Comparison of ENCODE assay signal across 8 cellular contexts in the genomic region with DNA sequence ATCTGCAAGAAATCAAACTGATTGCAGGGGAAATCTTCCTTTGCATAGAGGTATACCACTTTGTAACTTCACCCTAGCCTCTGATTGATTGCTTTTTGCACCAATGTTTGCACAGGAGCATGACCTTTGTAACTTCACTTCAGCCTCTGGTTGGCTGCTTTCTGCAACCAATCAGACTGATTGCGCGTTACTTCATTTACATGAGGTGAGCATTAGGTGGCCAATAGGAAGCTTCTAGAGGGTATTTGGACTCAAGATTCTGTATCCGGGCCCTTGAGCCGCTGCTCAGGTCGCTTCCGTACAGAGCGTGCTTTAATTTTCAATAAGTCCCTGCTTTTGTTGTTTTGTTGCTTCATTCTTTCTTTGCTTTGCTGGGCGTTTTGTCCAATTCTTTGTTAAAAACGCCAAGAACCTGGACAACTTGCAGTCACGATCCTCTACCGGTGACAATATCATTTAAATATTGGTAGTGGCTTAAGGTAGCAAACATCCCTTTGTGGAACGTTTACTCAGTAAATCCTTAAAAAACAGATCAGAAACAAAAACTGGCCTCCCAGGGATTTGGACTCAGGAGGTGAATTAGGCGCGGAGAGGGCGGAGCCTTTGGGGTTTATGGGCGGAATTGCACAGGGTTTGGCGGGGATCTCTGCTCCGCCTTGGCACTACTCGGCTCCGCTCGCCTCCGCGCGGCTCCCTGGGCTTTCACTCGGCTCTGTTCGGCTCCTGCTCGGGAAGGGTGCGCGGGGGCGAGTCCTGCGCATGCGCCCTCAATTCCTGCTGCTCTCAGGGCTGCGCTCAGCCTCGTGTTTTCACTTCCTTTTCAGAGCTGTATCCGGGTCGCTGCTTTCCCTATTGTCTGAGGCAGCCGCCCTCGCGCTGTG. TPM values are rescaled to one million over a fixed set of nuclear protein-coding genes. Genes with fewer than 3 reads are reported as not detected.
DNase-seq lines count a peak whose midpoint lies in the region; ATAC-seq and TF ChIP-seq lines count a peak whose summit lies in the region.

A gene with protein sequence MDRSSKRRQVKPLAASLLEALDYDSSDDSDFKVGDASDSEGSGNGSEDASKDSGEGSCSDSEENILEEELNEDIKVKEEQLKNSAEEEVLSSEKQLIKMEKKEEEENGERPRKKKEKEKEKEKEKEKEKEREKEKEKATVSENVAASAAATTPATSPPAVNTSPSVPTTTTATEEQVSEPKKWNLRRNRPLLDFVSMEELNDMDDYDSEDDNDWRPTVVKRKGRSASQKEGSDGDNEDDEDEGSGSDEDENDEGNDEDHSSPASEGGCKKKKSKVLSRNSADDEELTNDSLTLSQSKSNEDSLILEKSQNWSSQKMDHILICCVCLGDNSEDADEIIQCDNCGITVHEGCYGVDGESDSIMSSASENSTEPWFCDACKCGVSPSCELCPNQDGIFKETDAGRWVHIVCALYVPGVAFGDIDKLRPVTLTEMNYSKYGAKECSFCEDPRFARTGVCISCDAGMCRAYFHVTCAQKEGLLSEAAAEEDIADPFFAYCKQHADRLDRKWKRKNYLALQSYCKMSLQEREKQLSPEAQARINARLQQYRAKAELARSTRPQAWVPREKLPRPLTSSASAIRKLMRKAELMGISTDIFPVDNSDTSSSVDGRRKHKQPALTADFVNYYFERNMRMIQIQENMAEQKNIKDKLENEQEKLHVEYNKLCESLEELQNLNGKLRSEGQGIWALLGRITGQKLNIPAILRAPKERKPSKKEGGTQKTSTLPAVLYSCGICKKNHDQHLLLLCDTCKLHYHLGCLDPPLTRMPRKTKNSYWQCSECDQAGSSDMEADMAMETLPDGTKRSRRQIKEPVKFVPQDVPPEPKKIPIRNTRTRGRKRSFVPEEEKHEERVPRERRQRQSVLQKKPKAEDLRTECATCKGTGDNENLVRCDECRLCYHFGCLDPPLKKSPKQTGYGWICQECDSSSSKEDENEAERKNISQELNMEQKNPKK (plus strand): TSS at position 812 of the 881 bp plus-strand sequence. CDS start 452 bp downstream, outside the sequence.

- 1% methylated on average over 38 of the region's 39 CpGs for WGBS in SK-N-SH (ENCODE audit: low lambda C conversion rate)

- H3K9ac ChIP-seq in SK-N-SH, result peak within 1 kb of the TSS; percentile 74

- POLR2A ChIA-PET in SK-N-SH (lab: Yijun Ruan, JAX), result interaction anchor here (0.6 to 2.7 kb wide), 8 partner anchors 21 to 368 kb away, joined by 3 to 43 read pairs (median 3); a partner anchor contains a TSS

- no peaks in the 10 kb centered on the region; the same call in 1 of the 2 replicates for H4K20me1 ChIP-seq in SK-N-SH (ENCODE audit: insufficient read depth)

- H3K9me2 ChIP-seq in SK-N-SH, result no peaks in the 10 kb centered on the region

- H3K4me1 ChIP-seq in SK-N-SH (ENCODE audit: control insufficient read depth in 1 of 2, insufficient read depth in 2 of 2, low read depth in 1 of 2, low read length in 1 of 2), result peaks cover 9 to 19% of the 10 kb centered on the region in 2 experiments; a peak in 3 of 4 replicates

- no peak; a peak in 1 of 4 replicates for TF ChIP-seq EP300 in SK-N-SH (IDR thresholded peaks at IDR 0.05; ENCODE audit: borderline replicate concordance in 1 of 2, low read depth in 1 of 2, low read length in 1 of 2)

- H3K79me2 ChIP-seq in SK-N-SH (ENCODE audit: insufficient read depth), result peaks cover 38% of the 10 kb centered on the region

- CTCF ChIA-PET in SK-N-SH (lab: Yijun Ruan, JAX), result interaction anchor here (1.0 to 2.5 kb wide), 4 partner anchors 9 to 251 kb away, joined by 3 to 14 read pairs (median 4); a partner anchor contains a TSS

- peak within 1 kb of the TSS; percentile 77 for H3K4me2 ChIP-seq in SK-N-SH

- no peaks in the 10 kb centered on the region for H3K27me3 ChIP-seq in SK-N-SH (ENCODE audit: insufficient read depth)

- no peak for TF ChIP-seq CTCF in SK-N-SH (IDR thresholded peaks at IDR 0.05)

- peak; percentile 97 for ATAC-seq in HG02571 (IDR thresholded peaks at IDR 0.05; ENCODE audit: unreplicated experiment)

- H3K27ac ChIP-seq in SK-N-SH (ENCODE audit: low read depth in 2 of 2, low read length in 1 of 2), result peak within 1 kb of the TSS; percentile 88 to 100

- H3F3A ChIP-seq in SK-N-SH (replicated peaks; ENCODE audit: insufficient read depth), result no peaks in the 10 kb centered on the region

- DNase-seq in GM04504 (ENCODE audit: low read depth) (peak; percentile 92), NCI-H1048 (lab: John Stamatoyannopoulos, UW) (peak; percentile 96), SK-N-SH (peak; percentile 97), germinal center (ENCODE audit: low spot score) (peak; percentile 96), non-pigmented ciliary epithelial cell (ENCODE audit: low read depth) (peak; percentile 83), superior temporal gyrus (ENCODE audit: extremely low spot score) (peak; percentile 98)
- DNase-seq in activated naive CD4-positive, alpha-beta T cell treated with anti-CD3 and anti-CD28 coated beads, Interleukin-2, amount 50 U/mL, for 16 hours, result peak; percentile 95

- TF ChIP-seq RAD21 in SK-N-SH (IDR thresholded peaks at IDR 0.05; ENCODE audit: low read length), result 0 out of 2 replicates have a peak, but pooled peaks have one; percentile 1

- H3K36me3 ChIP-seq in SK-N-SH (replicated peaks in 1 of 2; ENCODE audit: control insufficient read depth in 1 of 2, insufficient read depth in 2 of 2, low read length in 1 of 2), result peaks cover 25 to 33% of the 10 kb centered on the region in 2 experiments

- no peaks in the 10 kb centered on the region for H3K9me3 ChIP-seq in SK-N-SH

- H3K4me3 ChIP-seq in SK-N-SH (ENCODE audit: low read depth in 2 of 2, low read length in 1 of 2), result peak within 1 kb of the TSS; percentile 72 to 99

- H2AFZ ChIP-seq in SK-N-SH (ENCODE audit: low read depth), result peak within 1 kb of the TSS; percentile 100

TF ChIP-seq in SK-N-SH, 30 proteins besides CTCF, POLR2A, EP300 and RAD21 (continues in another document):
- TF ChIP-seq GABPA (IDR thresholded peaks at IDR 0.05; ENCODE audit: low read depth), result peak; percentile 85
- no peak for TF ChIP-seq TCF12 (IDR thresholded peaks at IDR 0.05)
- peak; percentile 65 for TF ChIP-seq CHD2 (IDR thresholded peaks at IDR 0.05; ENCODE audit: low read length, partially characterized antibody)
- no peak for TF ChIP-seq MEF2A (IDR thresholded peaks at IDR 0.05; ENCODE audit: borderline replicate concordance, low read depth)
- TF ChIP-seq RCOR1 (IDR thresholded peaks at IDR 0.05; ENCODE audit: low read length), result 0 out of 2 replicates have a peak, but pooled peaks have one; percentile 4
- no peak for TF ChIP-seq GATA2 (CRISPR knock-in tag; IDR thresholded peaks at IDR 0.05)
- TF ChIP-seq TEAD4 (IDR thresholded peaks at IDR 0.05; ENCODE audit: borderline replicate concordance, insufficient read depth), result no peak
- no peak for TF ChIP-seq NFIC (IDR thresholded peaks at IDR 0.05; ENCODE audit: borderline replicate concordance)
- no peak for TF ChIP-seq FOXM1 (IDR thresholded peaks at IDR 0.05; ENCODE audit: low read depth)
- TF ChIP-seq, protein P1, sequence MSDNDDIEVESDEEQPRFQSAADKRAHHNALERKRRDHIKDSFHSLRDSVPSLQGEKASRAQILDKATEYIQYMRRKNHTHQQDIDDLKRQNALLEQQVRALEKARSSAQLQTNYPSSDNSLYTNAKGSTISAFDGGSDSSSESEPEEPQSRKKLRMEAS (IDR thresholded peaks at IDR 0.05; ENCODE audit: low read depth), result peak; percentile 96
- no peak; the same call in 1 of the 2 replicates for TF ChIP-seq FOXJ3 (CRISPR knock-in tag; IDR thresholded peaks at IDR 0.05)
- TF ChIP-seq, protein P2, sequence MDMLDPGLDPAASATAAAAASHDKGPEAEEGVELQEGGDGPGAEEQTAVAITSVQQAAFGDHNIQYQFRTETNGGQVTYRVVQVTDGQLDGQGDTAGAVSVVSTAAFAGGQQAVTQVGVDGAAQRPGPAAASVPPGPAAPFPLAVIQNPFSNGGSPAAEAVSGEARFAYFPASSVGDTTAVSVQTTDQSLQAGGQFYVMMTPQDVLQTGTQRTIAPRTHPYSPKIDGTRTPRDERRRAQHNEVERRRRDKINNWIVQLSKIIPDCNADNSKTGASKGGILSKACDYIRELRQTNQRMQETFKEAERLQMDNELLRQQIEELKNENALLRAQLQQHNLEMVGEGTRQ (IDR thresholded peaks at IDR 0.05; ENCODE audit: borderline replicate concordance, low read depth, low read length), result no peak
- TF ChIP-seq POLR2AphosphoS5 (IDR thresholded peaks at IDR 0.05; ENCODE audit: low read depth, low read length), result peak; percentile 98
- TF ChIP-seq YY1 (IDR thresholded peaks at IDR 0.05; ENCODE audit: low read depth), result no peak
- peak; percentile 10; the same call in 1 of the 2 replicates for TF ChIP-seq SIN3A (IDR thresholded peaks at IDR 0.05; ENCODE audit: borderline replicate concordance, low read depth, low read length)
- no peak for TF ChIP-seq SMC3 (IDR thresholded peaks at IDR 0.05; ENCODE audit: low read depth, low read length)
- no peak; the same call in 1 of the 2 replicates for TF ChIP-seq RXRA (IDR thresholded peaks at IDR 0.05; ENCODE audit: borderline replicate concordance, low read depth)

RNA-seq across cellular contexts. Expression of the gene that starts here (rescaled TPM):
- 19.2 and 19.9 TPM in 2 replicates for polyA plus RNA-seq in SK-N-SH (2012; rRNA removed)
- polyA plus RNA-seq in SK-N-SH (2012; cell fraction: cytosol; rRNA removed), result 28.3 and 35.2 TPM in 2 replicates
- 15.5 and 27.1 TPM in 2 replicates for polyA plus RNA-seq in SK-N-SH (2012; cell fraction: nucleus; rRNA removed)

Comparison
In these comparisons a context has a peak if more than half of its experiments do, and no peak if none do; other contexts are left out.
1. Peak in every context shown above with its lines: DNase-seq, ATAC-seq, H3K4me3 ChIP-seq and H3K27ac ChIP-seq.